ENCODE assay signal across 21 cellular contexts in genomic region chr3:47319952-47320351, GRCh38.
"Had no signal": no experiment of that assay in that cellular context is flagged by ENCODE, and none has a peak within 500 bp of the region (broad histone marks: within the 10 kb centered on the region; RNA-seq: fewer than 3 reads in every experiment).

No MANE protein-coding gene starts in this region.

- H3K4me1 ChIP-seq: right lobe of liver had no signal

- H3K4me2 ChIP-seq: smooth muscle cell had no signal

- H3K4me3 ChIP-seq: left ventricle myocardium inferior, lung, mucosa of descending colon, ovary, right atrium auricular region, right lobe of liver, smooth muscle cell, stomach, testis, thyroid gland, transverse colon, upper lobe of left lung, vagina had no signal

- DNase-seq: islet precursor cell; left ventricle myocardium inferior; midbrain; mucosa of descending colon; naive thymus-derived CD4-positive, alpha-beta T cell; ovary; right lobe of liver; stimulated activated CD4-positive, alpha-beta T cell treated with anti-CD3 and anti-CD28 coated beads, Interleukin-2, amount 100 ng/mL, for 24 hours; stimulated activated CD4-positive, alpha-beta T cell treated with anti-CD3 and anti-CD28 coated beads, Interleukin-4, amount 100 ng/mL, for 1 hour; stimulated activated naive B cell treated with anti-CD40 and anti-IgM and Interleukin-4, amounts not matched to agents 10 μg/mL and 1 μg/mL and 100 μg/mL, for 72 hours; stimulated activated naive CD8-positive, alpha-beta T cell treated with anti-CD3 and anti-CD28 coated beads, Interleukin-15, Interleukin-2, amounts not matched to agents 100 U/mL and 50 U/mL, for 24 hours; stomach; testis; thyroid gland; transverse colon; upper lobe of left lung had no signal

- ATAC-seq: mucosa of descending colon; naive thymus-derived CD4-positive, alpha-beta T cell; natural killer cell treated with Interleukin-12 subunit alpha and Interleukin-12 subunit beta and Interleukin-15 and Interleukin-18, amount 100 ng/mL, for 72 hours; right lobe of liver; stimulated activated naive B cell treated with anti-CD40 and anti-IgM and Interleukin-4, amounts not matched to agents 10 μg/mL and 1 μg/mL and 100 μg/mL, for 72 hours; stimulated activated naive CD8-positive, alpha-beta T cell treated with anti-CD3 and anti-CD28 coated beads, Interleukin-15, Interleukin-2, amounts not matched to agents 100 U/mL and 50 U/mL, for 24 hours had no signal

- H3K27ac ChIP-seq: left ventricle myocardium inferior, ovary, right atrium auricular region, right lobe of liver, stomach, testis, transverse colon, upper lobe of left lung, vagina had no signal

- H3K27me3 ChIP-seq: ovary, right atrium auricular region, right lobe of liver, stomach, testis, thyroid gland, transverse colon, upper lobe of left lung, vagina had no signal

- H3K36me3 ChIP-seq: ovary had no signal

- H3K9me3 ChIP-seq: left ventricle myocardium inferior, mucosa of descending colon, ovary, right atrium auricular region, right lobe of liver, stomach, testis, thyroid gland, transverse colon, upper lobe of left lung, vagina had no signal
